Comparison of ENCODE assay signal across 22 cellular contexts in the genomic region with DNA sequence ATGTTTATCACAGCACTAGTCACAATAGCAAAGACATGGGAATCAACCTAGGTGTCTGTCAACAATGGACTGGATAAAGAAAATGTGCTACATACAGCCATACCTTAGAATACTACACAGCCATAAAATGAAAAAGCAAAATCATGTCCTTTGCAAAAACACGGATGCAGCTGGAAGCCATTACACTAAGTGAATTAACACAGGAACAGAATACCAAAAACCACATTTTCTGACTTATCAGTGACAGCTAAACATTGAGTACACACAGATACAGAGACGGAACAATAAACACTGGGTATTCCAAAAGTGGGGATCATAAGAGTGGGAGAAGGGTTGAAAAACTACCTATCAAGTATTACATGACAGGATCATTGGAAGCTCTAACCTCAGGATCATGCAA.
"Had no signal": no experiment of that assay in that cellular context is flagged by ENCODE, and none has a peak within 500 bp of the region (broad histone marks: within the 10 kb centered on the region; RNA-seq: fewer than 3 reads in every experiment).

No MANE protein-coding gene starts in this region.

- ATAC-seq: activated CD4-positive, alpha-beta T cell treated with anti-CD3 and anti-CD28 coated beads for 36 hours; activated T-cell treated with anti-CD3 and anti-CD28 coated beads, Interleukin-2, amount 50 U/mL, for 4 hours; effector memory CD8-positive, alpha-beta T cell; heart left ventricle; naive thymus-derived CD4-positive, alpha-beta T cell; upper lobe of right lung had no signal

- H3K4me3 ChIP-seq: adrenal gland, breast epithelium, esophagus squamous epithelium, spleen, thoracic aorta had no signal

- H3K36me3 ChIP-seq: adrenal gland, breast epithelium, esophagus squamous epithelium, heart left ventricle, spleen, thoracic aorta, upper lobe of right lung had no signal

- FAIRE-seq: colon, kidney had no signal

- H3K27ac ChIP-seq: adrenal gland, esophagus squamous epithelium, spleen, thoracic aorta, upper lobe of right lung had no signal

- H3K27me3 ChIP-seq: adrenal gland, breast epithelium, dorsolateral prefrontal cortex, esophagus squamous epithelium, heart left ventricle, spleen, upper lobe of right lung had no signal

- DNase-seq: activated B cell treated with CpG ODN at 0.5 μM for 24 hours; activated CD4-positive, alpha-beta T cell treated with anti-CD3 and anti-CD28 coated beads for 36 hours; activated CD4-positive, alpha-beta T cell treated with anti-CD3 and anti-CD28 coated beads, Interleukin-2, amount 50 U/mL, for 4 hours; activated CD8-positive, alpha-beta memory T cell treated with anti-CD3 and anti-CD28 coated beads, Interleukin-2, amount 50 U/mL, for 48 hours; activated naive CD4-positive, alpha-beta T cell; activated T-cell treated with anti-CD3 and anti-CD28 coated beads, Interleukin-2, amount 50 U/mL, for 4 hours; adrenal gland; dorsolateral prefrontal cortex; effector memory CD8-positive, alpha-beta T cell; esophagus squamous epithelium; heart left ventricle; kidney; naive thymus-derived CD4-positive, alpha-beta T cell; occipital lobe; spleen; stimulated activated CD4-positive, alpha-beta T cell treated with anti-CD3 and anti-CD28 coated beads, Interleukin-4, amount 100 ng/mL, for 24 hours; stimulated activated naive CD4-positive, alpha-beta T cell treated with Interleukin-2 at 50 U/mL for 16 hours; T1000; upper lobe of right lung had no signal

- H3K9me3 ChIP-seq: adrenal gland, breast epithelium, esophagus squamous epithelium, heart left ventricle, spleen, thoracic aorta, upper lobe of right lung had no signal

- H3K4me1 ChIP-seq: breast epithelium had no signal
